Comparison of ENCODE assay signal across 8 cellular contexts in genomic region chr5:74631088-74631960, GRCh38. TPM values are rescaled to one million over a fixed set of nuclear protein-coding genes. Genes with fewer than 3 reads are reported as not detected.
A peak's percentile ranks its signal among the peaks of the same experiment; 100 is the strongest.
DNase-seq lines count a peak whose midpoint lies in the region; ATAC-seq lines count a peak whose summit lies in the region.

No MANE protein-coding gene starts in this region.

- H3K79me2 ChIP-seq in Karpas-422 (ENCODE audit: low read length): no peaks in the 10 kb centered on the region

- ATAC-seq in GM18498 (IDR thresholded peaks at IDR 0.05; ENCODE audit: unreplicated experiment) (peak; percentile 92), GM21737 (IDR thresholded peaks at IDR 0.05; ENCODE audit: unreplicated experiment) (peak; percentile 90)

- no peak overlapping the region for H3K4me3 Mint-ChIP-seq in activated T-helper 2 cell treated with anti-CD3 and anti-CD28 coated beads, Interferon-gamma antibody, Interleukin-2, Interleukin-4, amounts not matched to agents 10 μg/mL and 5 μg/mL and 100 μg/mL, durations not matched to agents 14 hours and 24 hours and 36 hours (ENCODE audit: low read depth)
- peak overlapping the region; percentile 50 to 84 (median 70) for H3K4me3 Mint-ChIP-seq in immature natural killer cell

- H3K4me3 ChIP-seq in Karpas-422 (ENCODE audit: low read length): no peak overlapping the region

- no peaks in the 10 kb centered on the region for H3K36me3 Mint-ChIP-seq in activated T-helper 2 cell treated with anti-CD3 and anti-CD28 coated beads, Interferon-gamma antibody, Interleukin-2, Interleukin-4, amounts not matched to agents 10 μg/mL and 5 μg/mL and 100 μg/mL, durations not matched to agents 14 hours and 24 hours and 36 hours (ENCODE audit: low read depth)
- peaks cover 5 to 21% (median 8%) of the 10 kb centered on the region in 3 donors for H3K36me3 Mint-ChIP-seq in immature natural killer cell

- no peaks in the 10 kb centered on the region for H4K20me1 ChIP-seq in Karpas-422 (ENCODE audit: insufficient read depth, low read depth, low read length)

- peaks cover 25% of the 10 kb centered on the region for H3K27me3 Mint-ChIP-seq in activated T-helper 2 cell treated with anti-CD3 and anti-CD28 coated beads, Interferon-gamma antibody, Interleukin-2, Interleukin-4, amounts not matched to agents 10 μg/mL and 5 μg/mL and 100 μg/mL, durations not matched to agents 14 hours and 24 hours and 36 hours (ENCODE audit: low read depth)
- H3K27me3 Mint-ChIP-seq in immature natural killer cell (ENCODE audit: low read depth in 3 of 3): peaks cover 4 to 42% (median 7%) of the 10 kb centered on the region in 3 donors

- H3K9me3 Mint-ChIP-seq in activated T-helper 2 cell treated with anti-CD3 and anti-CD28 coated beads, Interferon-gamma antibody, Interleukin-2, Interleukin-4, amounts not matched to agents 10 μg/mL and 5 μg/mL and 100 μg/mL, durations not matched to agents 14 hours and 24 hours and 36 hours: no peaks in the 10 kb centered on the region
- no peaks in the 10 kb centered on the region for H3K9me3 Mint-ChIP-seq in immature natural killer cell

- H3K9ac ChIP-seq in Karpas-422 (ENCODE audit: low read length): no peak overlapping the region; the same call in 1 of the 2 replicates

- no peaks in the 10 kb centered on the region for H3K27me3 ChIP-seq in Karpas-422 (ENCODE audit: low read length)

- peak overlapping the region; percentile 82 for H3K27ac Mint-ChIP-seq in activated T-helper 2 cell treated with anti-CD3 and anti-CD28 coated beads, Interferon-gamma antibody, Interleukin-2, Interleukin-4, amounts not matched to agents 10 μg/mL and 5 μg/mL and 100 μg/mL, durations not matched to agents 14 hours and 24 hours and 36 hours
- peak overlapping the region; percentile 93 to 100 (median 98) for H3K27ac Mint-ChIP-seq in immature natural killer cell

- H3K4me1 ChIP-seq in Karpas-422 (ENCODE audit: low read length): peaks cover 20% of the 10 kb centered on the region

- H2AFZ ChIP-seq in Karpas-422 (ENCODE audit: low read length): no peak overlapping the region

- DNase-seq in Karpas-422: peak; percentile 83
- DNase-seq in activated T-helper 2 cell treated with anti-CD3 and anti-CD28 coated beads, Interferon-gamma antibody, Interleukin-2, Interleukin-4, amounts not matched to agents 10 μg/mL and 5 μg/mL and 100 μg/mL, durations not matched to agents 14 hours and 24 hours and 36 hours (ENCODE audit: low spot score): peak; percentile 16
- peak; percentile 77 to 88 (median 77) for DNase-seq in immature natural killer cell
- no peak for DNase-seq in activated effector memory CD4-positive, alpha-beta T cell treated with Interleukin-2 at 50 U/mL for 16 hours
- no peak for DNase-seq in NCI-H2196 (lab: John Stamatoyannopoulos, UW; ENCODE audit: unreplicated experiment)
- DNase-seq in effector CD8-positive, alpha-beta T cell (lab: John Stamatoyannopoulos, UW): no peak

- peak overlapping the region; percentile 8; the same call in 1 of the 2 replicates for H3K27ac ChIP-seq in Karpas-422 (ENCODE audit: low read length)

- H3K4me2 ChIP-seq in Karpas-422 (ENCODE audit: low read depth, low read length, poor library complexity, severe bottlenecking): peak overlapping the region; percentile 39

- H3K4me1 Mint-ChIP-seq in activated T-helper 2 cell treated with anti-CD3 and anti-CD28 coated beads, Interferon-gamma antibody, Interleukin-2, Interleukin-4, amounts not matched to agents 10 μg/mL and 5 μg/mL and 100 μg/mL, durations not matched to agents 14 hours and 24 hours and 36 hours (ENCODE audit: low read depth): peaks cover 15% of the 10 kb centered on the region
- H3K4me1 Mint-ChIP-seq in immature natural killer cell: peaks cover 49 to 51% of the 10 kb centered on the region in 2 donors

- H3K36me3 ChIP-seq in Karpas-422 (ENCODE audit: insufficient read depth, low read length): no peaks in the 10 kb centered on the region

- intact Hi-C loops in activated T-helper 2 cell treated with anti-CD3 and anti-CD28 coated beads, Interferon-gamma antibody, Interleukin-2, Interleukin-4, amounts not matched to agents 10 μg/mL and 5 μg/mL and 100 μg/mL, durations not matched to agents 14 hours and 24 hours and 36 hours (cut with micrococcal nuclease): loop anchor here (1.0 kb wide), 3 partner anchors 8 to 52 kb away; no protein-coding TSS in a partner anchor

- no peaks in the 10 kb centered on the region for H3K9me3 ChIP-seq in Karpas-422 (ENCODE audit: low read length)

- no peaks in the 10 kb centered on the region for H3K9me2 ChIP-seq in Karpas-422 (replicated peaks; ENCODE audit: insufficient read depth, low read length)

RNA-seq across cellular contexts. Expression of gene ENC1, which starts 9.2 kb away (rescaled TPM):
- 0.15 and 0.25 TPM in 2 replicates for total RNA-seq in Karpas-422 (2014; rRNA removed; shearing (Covaris generic); ENCODE audit: low replicate concordance)
- total RNA-seq in activated T-helper 2 cell treated with anti-CD3 and anti-CD28 coated beads, Interferon-gamma antibody, Interleukin-2, Interleukin-4, amounts not matched to agents 10 μg/mL and 5 μg/mL and 100 μg/mL, durations not matched to agents 14 hours and 24 hours and 36 hours: 0.87 and 1.2 TPM in 2 replicates
- 10 to 100 TPM in 2 of 3 donors, 1 to 10 TPM in 1; 5.4 to 17.2 (median 12.7) TPM for polyA plus RNA-seq in immature natural killer cell

RNA-seq across cellular contexts. Expression of gene HEXB, which starts 53.7 kb away (rescaled TPM):
- total RNA-seq in Karpas-422 (2014; rRNA removed; shearing (Covaris generic); ENCODE audit: low replicate concordance): 70.2 and 74.3 TPM in 2 replicates
- total RNA-seq in activated T-helper 2 cell treated with anti-CD3 and anti-CD28 coated beads, Interferon-gamma antibody, Interleukin-2, Interleukin-4, amounts not matched to agents 10 μg/mL and 5 μg/mL and 100 μg/mL, durations not matched to agents 14 hours and 24 hours and 36 hours: 56.6 and 59.0 TPM in 2 replicates
- polyA plus RNA-seq in immature natural killer cell: 100 to 1,000 TPM; 122 to 199 (median 128) TPM

Comparison
In these comparisons a context has a peak if more than half of its experiments do, and no peak if none do; other contexts are left out.
1. DNase-seq: peak in Karpas-422 (single experiment), activated T-helper 2 cell treated with anti-CD3 and anti-CD28 coated beads, Interferon-gamma antibody, Interleukin-2, Interleukin-4, amounts not matched to agents 10 μg/mL and 5 μg/mL and 100 μg/mL, durations not matched to agents 14 hours and 24 hours and 36 hours (single experiment) and immature natural killer cell (3 of 3); none in activated effector memory CD4-positive, alpha-beta T cell treated with Interleukin-2 at 50 U/mL for 16 hours (single experiment), NCI-H2196 (single experiment) and effector CD8-positive, alpha-beta T cell (single experiment).